Comparison of ENCODE assay signal across 23 cellular contexts in genomic region chr22:39907605-39908097, GRCh38. TPM values are rescaled to one million over a fixed set of nuclear protein-coding genes. Genes with fewer than 3 reads are reported as not detected.
DNase-seq lines count a peak whose midpoint lies in the region; ATAC-seq and TF ChIP-seq lines count a peak whose summit lies in the region.
"Had no signal": no experiment of that assay in that cellular context is flagged by ENCODE, and none has a peak within 500 bp of the region (broad histone marks: within the 10 kb centered on the region; RNA-seq: fewer than 3 reads in every experiment).

No MANE protein-coding gene starts in this region.

- POLR2A ChIA-PET in CD8-positive, alpha-beta memory T cell (lab: Charles Lee): interaction anchor here (0.5 to 2.7 kb wide), 6 partner anchors 9 to 55 kb away, joined by 3 to 18 read pairs (median 6); no protein-coding TSS in a partner anchor

- peaks cover 62 to 74% (median 66%) of the 10 kb centered on the region in 3 donors for H3K4me1 Mint-ChIP-seq in CD8-positive, alpha-beta memory T cell
- peaks cover 73% of the 10 kb centered on the region for H3K4me1 Mint-ChIP-seq in T-helper 1 cell treated with Interleukin-12 subunit alpha and Interleukin-12 subunit beta and Interleukin-4 antibody, amounts not matched to agents 30 μg/mL and 1 μg/mL, for 36 hours (ENCODE audit: low read depth)
- peaks cover 75% of the 10 kb centered on the region for H3K4me1 Mint-ChIP-seq in activated naive CD8-positive, alpha-beta T cell (ENCODE audit: low read depth)
- H3K4me1 Mint-ChIP-seq in natural killer cell: peaks cover 86 to 92% of the 10 kb centered on the region in 2 donors

- H3K9me3 Mint-ChIP-seq in CD8-positive, alpha-beta memory T cell: no peaks in the 10 kb centered on the region
- peaks cover 3% of the 10 kb centered on the region for H3K9me3 Mint-ChIP-seq in T-helper 1 cell treated with Interleukin-12 subunit alpha and Interleukin-12 subunit beta and Interleukin-4 antibody, amounts not matched to agents 30 μg/mL and 1 μg/mL, for 36 hours
- no peaks in the 10 kb centered on the region for H3K9me3 Mint-ChIP-seq in activated naive CD8-positive, alpha-beta T cell (ENCODE audit: low read depth)
- H3K9me3 Mint-ChIP-seq in natural killer cell: peaks cover 2 to 5% of the 10 kb centered on the region in 2 donors
- H3K9me3 Mint-ChIP-seq: H9, nephron progenitor cell, WTC11 had no signal

- H3K4me3 ChIP-seq in CD8-positive, alpha-beta memory T cell (ENCODE audit: low read length): peak overlapping the region; percentile 68
- H3K4me3 ChIP-seq: suprapubic skin had no signal

- H3K27me3 ChIP-seq in CD8-positive, alpha-beta memory T cell (ENCODE audit: insufficient read depth, low read length, poor library complexity, severe bottlenecking): no peaks in the 10 kb centered on the region

- H3K36me3 ChIP-seq in CD8-positive, alpha-beta memory T cell (ENCODE audit: insufficient read depth, low read length): no peaks in the 10 kb centered on the region
- H3K36me3 ChIP-seq: heart left ventricle, suprapubic skin had no signal

- H3K36me3 Mint-ChIP-seq in CD8-positive, alpha-beta memory T cell: peaks cover 8 to 64% (median 35%) of the 10 kb centered on the region in 3 donors
- H3K36me3 Mint-ChIP-seq in T-helper 1 cell treated with Interleukin-12 subunit alpha and Interleukin-12 subunit beta and Interleukin-4 antibody, amounts not matched to agents 30 μg/mL and 1 μg/mL, for 36 hours (ENCODE audit: low read depth): peaks cover 52% of the 10 kb centered on the region
- H3K36me3 Mint-ChIP-seq in activated naive CD8-positive, alpha-beta T cell: peaks cover 6% of the 10 kb centered on the region
- no peaks in the 10 kb centered on the region for H3K36me3 Mint-ChIP-seq in natural killer cell
- H3K36me3 Mint-ChIP-seq: WTC11 had no signal

- peak in 2 of 5 donors; percentile 51 to 62 for DNase-seq in CD8-positive, alpha-beta memory T cell
- DNase-seq in natural killer cell (no peak), NCI-H226 (no peak), NOMO-1 treated with dmso at 0.1 percent for 144 hours (lab: John Stamatoyannopoulos, UW; ENCODE audit: unreplicated experiment) (no peak), NCI-H526 treated with DMSO at 0.1 percent for 48 hours (lab: John Stamatoyannopoulos, UW) (no peak)
- DNase-seq: Calu3; EL; H9; heart left ventricle; IMR-90; NCI-H187 treated with DMSO at 0.1 percent for 48 hours; NCI-H446; nephron progenitor cell; posterior cingulate gyrus; Right ventricle myocardium superior; stimulated activated CD4-positive, alpha-beta T cell treated with anti-CD3 and anti-CD28 coated beads, Interleukin-2, amount 100 ng/mL, for 48 hours had no signal

- peak overlapping the region; percentile 91 to 99 (median 97) for H3K4me3 Mint-ChIP-seq in CD8-positive, alpha-beta memory T cell
- H3K4me3 Mint-ChIP-seq in T-helper 1 cell treated with Interleukin-12 subunit alpha and Interleukin-12 subunit beta and Interleukin-4 antibody, amounts not matched to agents 30 μg/mL and 1 μg/mL, for 36 hours: peak overlapping the region; percentile 98
- H3K4me3 Mint-ChIP-seq in activated naive CD8-positive, alpha-beta T cell: peak overlapping the region; percentile 95
- H3K4me3 Mint-ChIP-seq in natural killer cell: peak overlapping the region; percentile 61
- H3K4me3 Mint-ChIP-seq: H9, nephron progenitor cell, WTC11 had no signal

- peaks cover 50% of the 10 kb centered on the region for H3K4me1 ChIP-seq in CD8-positive, alpha-beta memory T cell (ENCODE audit: insufficient read depth, low read length)
- H3K4me1 ChIP-seq: heart left ventricle, suprapubic skin had no signal

- H3K9me3 ChIP-seq in CD8-positive, alpha-beta memory T cell (ENCODE audit: low read length): no peaks in the 10 kb centered on the region
- H3K9me3 ChIP-seq: heart left ventricle, suprapubic skin had no signal

- CTCF ChIA-PET in CD8-positive, alpha-beta memory T cell (lab: Charles Lee): interaction anchor here (0.8 to 2.0 kb wide), 6 partner anchors 8 to 35 kb away, joined by 3 to 10 read pairs (median 3); no protein-coding TSS in a partner anchor

- peak overlapping the region; percentile 18 for H3K27ac ChIP-seq in CD8-positive, alpha-beta memory T cell (ENCODE audit: low read depth, low read length)
- H3K27ac ChIP-seq: HL-60, suprapubic skin had no signal

- intact Hi-C loops in natural killer cell (cut with micrococcal nuclease): loop anchor here (2.0 to 10.0 kb wide), 2 partner anchors 53 to 207 kb away; partner anchors contain the start of gene TMA7B

- ATAC-seq in natural killer cell: no peak
- ATAC-seq: heart left ventricle, WTC11 had no signal

- H3K27ac Mint-ChIP-seq in CD8-positive, alpha-beta memory T cell: peak overlapping the region in 7 of 8 donors; percentile 91 to 99 (median 98)
- peak overlapping the region; percentile 91 for H3K27ac Mint-ChIP-seq in T-helper 1 cell treated with Interleukin-12 subunit alpha and Interleukin-12 subunit beta and Interleukin-4 antibody, amounts not matched to agents 30 μg/mL and 1 μg/mL, for 36 hours
- H3K27ac Mint-ChIP-seq in activated naive CD8-positive, alpha-beta T cell: peak overlapping the region; percentile 99
- peak overlapping the region; percentile 78 to 92 for H3K27ac Mint-ChIP-seq in natural killer cell
- H3K27ac Mint-ChIP-seq: H9, nephron progenitor cell, WTC11 had no signal

- H3K27me3 Mint-ChIP-seq in CD8-positive, alpha-beta memory T cell: no peaks in the 10 kb centered on the region
- no peaks in the 10 kb centered on the region for H3K27me3 Mint-ChIP-seq in T-helper 1 cell treated with Interleukin-12 subunit alpha and Interleukin-12 subunit beta and Interleukin-4 antibody, amounts not matched to agents 30 μg/mL and 1 μg/mL, for 36 hours (ENCODE audit: low read depth)
- no peaks in the 10 kb centered on the region for H3K27me3 Mint-ChIP-seq in activated naive CD8-positive, alpha-beta T cell
- H3K27me3 Mint-ChIP-seq in natural killer cell (ENCODE audit: low read depth in 2 of 2): no peaks in the 10 kb centered on the region

- TF ChIP-seq CTCF in natural killer cell (IDR thresholded peaks at IDR 0.05): no peak

RNA-seq across cellular contexts. Expression of gene GRAP2, which starts 6.8 kb away (rescaled TPM):
- 10 to 100 TPM; 41.8 to 53.2 TPM for total RNA-seq in CD8-positive, alpha-beta memory T cell
- 103 TPM for polyA plus RNA-seq in CD8-positive, alpha-beta memory T cell
- 10 to 100 TPM; 65.1 to 97.3 (median 92.2) TPM for total RNA-seq in natural killer cell
- total RNA-seq: Calu3, H9, IMR-90, lung microvascular endothelial cell had no signal
- polyA plus RNA-seq: IMR-90 had no signal

RNA-seq across cellular contexts. Expression of gene ENTHD1, which starts 14.1 kb away (rescaled TPM):
- under 1 TPM; 0.16 to 0.35 TPM for total RNA-seq in CD8-positive, alpha-beta memory T cell
- polyA plus RNA-seq in CD8-positive, alpha-beta memory T cell: 0.16 TPM
- not detected for total RNA-seq in natural killer cell
- total RNA-seq: astrocyte, Calu3, H9, heart left ventricle, IMR-90, lung microvascular endothelial cell, Right ventricle myocardium superior, suprapubic skin, WTC11 had no signal
- polyA plus RNA-seq: heart left ventricle, IMR-90 had no signal

RNA-seq across cellular contexts. Expression of gene TMA7B, which starts 52.5 kb away (rescaled TPM):
- total RNA-seq in CD8-positive, alpha-beta memory T cell: 1 to 10 TPM; 1.4 to 2.0 TPM
- polyA plus RNA-seq in CD8-positive, alpha-beta memory T cell: 3.0 TPM
- 1 to 10 TPM; 2.6 to 8.7 (median 6.7) TPM for total RNA-seq in natural killer cell
- total RNA-seq: astrocyte, Calu3, H9, IMR-90, lung microvascular endothelial cell, Right ventricle myocardium superior, WTC11 had no signal
- polyA plus RNA-seq: heart left ventricle, IMR-90 had no signal
